In the genomic region with DNA sequence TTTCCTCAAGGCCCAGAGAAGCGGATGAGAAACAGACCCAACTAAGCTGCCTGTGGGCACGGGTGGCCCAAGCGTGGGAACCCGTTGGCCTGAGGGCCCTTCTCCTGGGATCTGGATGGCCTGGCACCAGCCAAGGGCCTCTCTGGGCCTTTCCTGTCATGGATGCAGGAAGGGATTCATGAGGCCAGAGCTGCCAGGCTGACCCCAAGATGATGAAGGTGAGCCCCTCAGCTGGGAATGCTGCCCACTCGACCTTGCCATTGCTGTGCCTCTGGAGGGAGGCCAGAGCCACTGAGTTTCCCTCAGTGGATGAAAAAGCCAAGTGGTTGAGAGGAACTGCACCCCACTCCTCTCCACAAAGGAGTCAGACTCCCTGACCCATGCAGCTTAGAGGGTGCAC, we compare ENCODE assay signal across 23 cellular contexts.
DNase-seq lines count a peak whose midpoint lies in the region; ATAC-seq and TF ChIP-seq lines count a peak whose summit lies in the region.
"Had no signal": no experiment of that assay in that cellular context is flagged by ENCODE, and none has a peak within 500 bp of the region (broad histone marks: within the 10 kb centered on the region; RNA-seq: fewer than 3 reads in every experiment).

No MANE protein-coding gene starts in this region.

- H3K27ac ChIP-seq in left ventricle myocardium inferior (replicated peaks), result no peak overlapping the region
- H3K27ac ChIP-seq: BLaER1, HL-60, RWPE1, SK-N-MC had no signal

- no peaks in the 10 kb centered on the region for H3K27me3 ChIP-seq in left ventricle myocardium inferior (ENCODE audit: low read depth)
- H3K27me3 ChIP-seq: BLaER1 had no signal

- H3K4me1 ChIP-seq in left ventricle myocardium inferior, result peaks cover 14% of the 10 kb centered on the region

- TF ChIP-seq CTCF in left ventricle myocardium inferior (IDR thresholded peaks at IDR 0.05; ENCODE audit: borderline replicate concordance), result no peak

- intact Hi-C loops in left ventricle myocardium inferior (cut with micrococcal nuclease) (no loop called here), Right ventricle myocardium inferior (cut with DNase I) (no loop called here), posterior vena cava (cut with DNase I) (loop anchor here in 1 of 2 donors (10.0 kb wide), 1 partner anchor 156 kb away; no protein-coding TSS in a partner anchor)

- DNase-seq in left ventricle myocardium inferior (peak; percentile 2), Right ventricle myocardium inferior (ENCODE audit: missing footprints) (no peak), left lobe of liver (ENCODE audit: low spot score) (peak; percentile 40), posterior vena cava (ENCODE audit: low spot score) (peak; percentile 52), NOMO-1 (lab: John Stamatoyannopoulos, UW; ENCODE audit: unreplicated experiment in 2 of 2) (no peak), amygdala (lab: John Stamatoyannopoulos, UW) (no peak), NCI-H1436 (lab: John Stamatoyannopoulos, UW) (no peak)
- DNase-seq: CD4-positive, CD25-positive, alpha-beta regulatory T cell; DMS153; NCI-H1048; NCI-H1417 treated with DMSO at 0.1 percent for 48 hours; NCI-H187; NCI-H2081 treated with DMSO at 0.1 percent for 48 hours; NCI-H2171; NCI-H226; NCI-H510A; SIG-M5 had no signal

- H3K4me3 ChIP-seq in left ventricle myocardium inferior, result no peak overlapping the region
- H3K4me3 ChIP-seq: BLaER1, SK-N-MC had no signal

- ATAC-seq in Right ventricle myocardium inferior, result no peak
- no peak for ATAC-seq in left lobe of liver
- ATAC-seq: HCT116, Panc1 had no signal

- no peaks in the 10 kb centered on the region for H3K36me3 ChIP-seq in left ventricle myocardium inferior
- H3K36me3 ChIP-seq: BLaER1 had no signal

- peaks cover 13% of the 10 kb centered on the region for H3K9me3 ChIP-seq in left ventricle myocardium inferior (replicated peaks)

Comparison
In these comparisons a context has a peak if more than half of its experiments do, and no peak if none do; other contexts are left out.
1. DNase-seq: peak in left ventricle myocardium inferior (single experiment), left lobe of liver (single experiment) and posterior vena cava (single experiment); none in Right ventricle myocardium inferior (single experiment), NOMO-1 (0 of 2), amygdala (0 of 56) and NCI-H1436 (single experiment).